In the genomic region with DNA sequence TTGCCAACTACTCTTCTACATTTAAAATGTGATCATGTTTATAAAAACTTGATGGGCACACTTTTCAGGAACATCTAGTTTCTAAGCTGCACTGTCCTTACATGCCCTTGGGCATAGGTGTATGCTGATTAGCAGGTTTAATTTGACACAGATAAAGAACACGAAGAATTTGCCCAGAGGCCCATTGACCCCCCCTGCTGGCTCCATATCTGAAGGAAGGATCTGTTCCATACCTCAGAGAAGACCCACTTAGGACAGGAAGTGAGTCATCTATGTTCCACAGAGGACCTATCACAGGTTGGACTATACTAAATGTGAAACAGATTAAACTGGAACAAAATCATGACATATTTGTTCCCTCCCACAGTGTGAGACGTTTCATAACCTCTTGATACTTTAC, we compare ENCODE assay signal across 9 cellular contexts.
DNase-seq lines count a peak whose midpoint lies in the region; ATAC-seq, FAIRE-seq and TF ChIP-seq lines count a peak whose summit lies in the region.
"Had no signal": no experiment of that assay in that cellular context is flagged by ENCODE, and none has a peak within 500 bp of the region (broad histone marks: within the 10 kb centered on the region; RNA-seq: fewer than 3 reads in every experiment).

No MANE protein-coding gene starts in this region.

- no peak overlapping the region for H3K4me2 ChIP-seq in GM12878 (ENCODE audit: control insufficient read depth, insufficient read depth)

- no TSS peak for BruUV-seq in GM12878 (replicated peaks; lab: Mats Ljungman, UMichigan)

- peaks cover 0 to 3% of the 10 kb centered on the region in 2 experiments; a peak in 1 of 4 replicates for H3K27me3 ChIP-seq in GM12878 (replicated peaks in 1 of 2; ENCODE audit: control insufficient read depth in 2 of 2, insufficient read depth in 2 of 2, low read length in 1 of 2)
- H3K27me3 ChIP-seq in psoas muscle (ENCODE audit: insufficient read depth in 3 of 3, low read length in 2 of 3) = no peaks in the 10 kb centered on the region
- H3K27me3 ChIP-seq: ascending aorta had no signal

- no peaks in the 10 kb centered on the region for H3K79me2 ChIP-seq in GM12878 (ENCODE audit: control insufficient read depth, insufficient read depth, low read length)

- intact Hi-C loops in GM12878 (cut with micrococcal nuclease; ENCODE audit: unreplicated experiment) = loop anchor here (5.0 to 10.0 kb wide), 2 partner anchors 319 to 894 kb away; no protein-coding TSS in a partner anchor
- intact Hi-C loops in psoas muscle (cut with DNase I) = no loop called here

- H4K20me1 ChIP-seq in GM12878 (ENCODE audit: control insufficient read depth, insufficient read depth) = no peaks in the 10 kb centered on the region

- in situ Hi-C loops in GM12878 (cut with MboI) = no loop called here

- no peaks in the 10 kb centered on the region for H3K36me3 Mint-ChIP-seq in T-helper 17 cell (ENCODE audit: low read depth)

- RAD21 ChIA-PET in GM12878 (lab: Charles Lee; ENCODE audit: unreplicated experiment) = no interaction called here

- H3K27ac ChIP-seq in GM12878 (ENCODE audit: control insufficient read depth, insufficient read depth) (no peak overlapping the region), psoas muscle (no peak overlapping the region)
- H3K27ac ChIP-seq: ascending aorta had no signal

- CTCF ChIA-PET in GM12878 (lab: Yijun Ruan, JAX) = interaction anchor here (0.6 to 2.3 kb wide), 5 partner anchors 126 to 321 kb away, joined by 3 to 11 read pairs (median 3); no protein-coding TSS in a partner anchor

- H2AFZ ChIP-seq in GM12878 (ENCODE audit: control insufficient read depth, low read depth, low read length) = no peak overlapping the region

- FAIRE-seq in GM12878 (lab: Jason Lieb, UNC) = no peak

- peak overlapping the region; percentile 51 for H3K27ac Mint-ChIP-seq in T-helper 17 cell

- no peak for TF ChIP-seq EP300 in GM12878 (IDR thresholded peaks at IDR 0.05; ENCODE audit: borderline replicate concordance in 1 of 2, control insufficient read depth in 1 of 2, low read depth in 2 of 2, low read length in 2 of 2)

- DNase-seq in SIG-M5 treated with dmso at 0.1 percent for 504 hours (lab: John Stamatoyannopoulos, UW; ENCODE audit: unreplicated experiment) (peak; percentile 39), SIG-M5 (lab: John Stamatoyannopoulos, UW) (no peak), T-helper 17 cell (peak; percentile 15 to 35 (median 16)), GM12878 (ENCODE audit: low read depth, low spot score) (no peak), psoas muscle (no peak), ecto neural progenitor cell (ENCODE audit: low spot score) (no peak), epidermal melanocyte (ENCODE audit: insufficient read length, low spot score) (no peak)

- TF ChIP-seq CTCF in GM12878 (IDR thresholded peaks at IDR 0.05 in 2 of 3, conservative IDR thresholded peaks at IDR 0.05 in 1 of 3; ENCODE audit: control insufficient read depth in 2 of 3, extremely low read depth in 1 of 3, insufficient read depth in 1 of 3, low read depth in 3 of 3, low read length in 3 of 3) = no peak
- TF ChIP-seq CTCF in psoas muscle (IDR thresholded peaks at IDR 0.05) = no peak

- 0 out of 2 replicates have a peak, but pooled peaks have one; percentile 7 for TF ChIP-seq RAD21 in GM12878 (IDR thresholded peaks at IDR 0.05; ENCODE audit: insufficient read depth, low read depth, low read length)

- ATAC-seq in T-helper 17 cell = peak; percentile 93
- peak; percentile 54; the same call in 2 of the 3 replicates for ATAC-seq in GM12878
- peak; percentile 54 to 91 (median 87) for ATAC-seq in psoas muscle
- ATAC-seq in GM19351 (IDR thresholded peaks at IDR 0.05; ENCODE audit: unreplicated experiment) = no peak

- H3K4me1 ChIP-seq in GM12878 (ENCODE audit: control insufficient read depth, insufficient read depth, low read length) = no peaks in the 10 kb centered on the region
- peaks cover 9% of the 10 kb centered on the region for H3K4me1 ChIP-seq in psoas muscle

- peaks cover 27% of the 10 kb centered on the region for H3K4me1 Mint-ChIP-seq in T-helper 17 cell

- 0% methylated on average over 2 of the region's 2 CpGs for WGBS in GM12878 (ENCODE audit: insufficient coverage, insufficient replicate concordance, low lambda C conversion rate, missing lambda C conversion rate)
- 16 to 57% (median 32%) methylated on average over 2 of the region's 2 CpGs for WGBS in psoas muscle, 3 donors

- H3K4me3 ChIP-seq in GM12878 (no peak overlapping the region), psoas muscle (no peak overlapping the region)
- H3K4me3 ChIP-seq: ascending aorta had no signal

- POLR2A ChIA-PET in GM12878 (lab: Charles Lee) = no interaction called here

- no peak overlapping the region for H3K9ac ChIP-seq in GM12878 (ENCODE audit: control insufficient read depth, insufficient read depth, low read length)

- no peaks in the 10 kb centered on the region for H3K27me3 Mint-ChIP-seq in T-helper 17 cell

- H3K36me3 ChIP-seq in GM12878 (ENCODE audit: control insufficient read depth in 2 of 2, insufficient read depth in 2 of 2, low read length in 1 of 2) = no peaks in the 10 kb centered on the region
- no peaks in the 10 kb centered on the region for H3K36me3 ChIP-seq in psoas muscle (ENCODE audit: insufficient read depth in 1 of 2, low read depth in 1 of 2)
- H3K36me3 ChIP-seq: ascending aorta had no signal

- H3K4me3 Mint-ChIP-seq in T-helper 17 cell = peak overlapping the region; percentile 36

- SMC1A ChIA-PET in GM12878 (lab: Charles Lee; ENCODE audit: uncharacterized antibody, unreplicated experiment) = no interaction called here

- H3K9me3 ChIP-seq in T-helper 17 cell (ENCODE audit: control insufficient read depth, low read length, poor library complexity, severe bottlenecking) = no peaks in the 10 kb centered on the region
- no peaks in the 10 kb centered on the region for H3K9me3 ChIP-seq in GM12878 (replicated peaks; ENCODE audit: control insufficient read depth, insufficient read depth, low read length)
- H3K9me3 ChIP-seq in psoas muscle = no peaks in the 10 kb centered on the region
- H3K9me3 ChIP-seq: ascending aorta had no signal

- TF ChIP-seq POLR2A in GM12878 (IDR thresholded peaks at IDR 0.05; ENCODE audit: low read depth, low read length) = no peak

TF ChIP-seq in GM12878, 131 proteins besides CTCF, POLR2A, EP300 and RAD21:
- TF ChIP-seq ZBED1 (IDR thresholded peaks at IDR 0.05; ENCODE audit: borderline replicate concordance) (no peak), ESRRA (IDR thresholded peaks at IDR 0.05; ENCODE audit: low read length) (no peak), ZNF622 (IDR thresholded peaks at IDR 0.05) (no peak), CREB1 (IDR thresholded peaks at IDR 0.05; ENCODE audit: low read depth) (no peak), YBX1 (IDR thresholded peaks at IDR 0.05) (no peak), TARDBP (IDR thresholded peaks at IDR 0.05; ENCODE audit: borderline replicate concordance) (no peak), BHLHE40 (IDR thresholded peaks at IDR 0.05; ENCODE audit: borderline replicate concordance in 1 of 2, low read depth in 2 of 2, low read length in 1 of 2) (no peak), LARP7 (IDR thresholded peaks at IDR 0.05) (no peak), SMAD1 (IDR thresholded peaks at IDR 0.05; ENCODE audit: low read depth, partially characterized antibody) (no peak), NFXL1 (IDR thresholded peaks at IDR 0.05; ENCODE audit: borderline replicate concordance) (no peak), NR2C1 (IDR thresholded peaks at IDR 0.05) (no peak), SKIL (IDR thresholded peaks at IDR 0.05; ENCODE audit: low read depth, poor library complexity, severe bottlenecking) (no peak), TAF1 (IDR thresholded peaks at IDR 0.05; ENCODE audit: borderline replicate concordance, low read depth, low read length) (no peak)
- TF ChIP-seq, protein P1, sequence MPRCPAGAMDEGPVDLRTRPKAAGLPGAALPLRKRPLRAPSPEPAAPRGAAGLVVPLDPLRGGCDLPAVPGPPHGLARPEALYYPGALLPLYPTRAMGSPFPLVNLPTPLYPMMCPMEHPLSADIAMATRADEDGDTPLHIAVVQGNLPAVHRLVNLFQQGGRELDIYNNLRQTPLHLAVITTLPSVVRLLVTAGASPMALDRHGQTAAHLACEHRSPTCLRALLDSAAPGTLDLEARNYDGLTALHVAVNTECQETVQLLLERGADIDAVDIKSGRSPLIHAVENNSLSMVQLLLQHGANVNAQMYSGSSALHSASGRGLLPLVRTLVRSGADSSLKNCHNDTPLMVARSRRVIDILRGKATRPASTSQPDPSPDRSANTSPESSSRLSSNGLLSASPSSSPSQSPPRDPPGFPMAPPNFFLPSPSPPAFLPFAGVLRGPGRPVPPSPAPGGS (IDR thresholded peaks at IDR 0.05; ENCODE audit: borderline replicate concordance, insufficient read depth, low read depth, low read length, poor library complexity, severe bottlenecking) = no peak

Comparison
In these comparisons a context has a peak if more than half of its experiments do, and no peak if none do; other contexts are left out.
1. DNase-seq: peak in SIG-M5 treated with dmso at 0.1 percent for 504 hours (single experiment) and T-helper 17 cell (3 of 3); none in SIG-M5 (single experiment), GM12878 (single experiment), psoas muscle (0 of 2), ecto neural progenitor cell (single experiment) and epidermal melanocyte (single experiment).